Comparison of ENCODE assay signal across 9 cellular contexts in genomic region chr20:8094415-8094818, GRCh38. TPM values are rescaled to one million over a fixed set of nuclear protein-coding genes. Genes with fewer than 3 reads are reported as not detected.
DNase-seq lines count a peak whose midpoint lies in the region; ATAC-seq and TF ChIP-seq lines count a peak whose summit lies in the region.
"Had no signal": no experiment of that assay in that cellular context is flagged by ENCODE, and none has a peak within 500 bp of the region (broad histone marks: within the 10 kb centered on the region; RNA-seq: fewer than 3 reads in every experiment).

No MANE protein-coding gene starts in this region.

- DNase-seq in HFF-Myc (ENCODE audit: extremely low read depth, low read depth) (peak; percentile 25), amniotic epithelial cell (ENCODE audit: low read depth) (peak; percentile 58), hepatocyte (ENCODE audit: low spot score) (peak; percentile 72), gastrocnemius medialis (peak; percentile 37 to 50), SK-N-DZ (ENCODE audit: low spot score) (no peak), H9 (no peak)
- no peak for DNase-seq in stimulated activated CD4-positive, alpha-beta T cell treated with anti-CD3 and anti-CD28 coated beads, Interleukin-12 subunit alpha, Interleukin-12 subunit beta, amount 100 ng/mL, for 4 hours

- H4K20me1 ChIP-seq in hepatocyte (ENCODE audit: insufficient read depth, poor library complexity, severe bottlenecking): no peaks in the 10 kb centered on the region
- no peaks in the 10 kb centered on the region for H4K20me1 ChIP-seq in H9 (ENCODE audit: control insufficient read depth, insufficient read depth, insufficient read length)

- no peak for TF ChIP-seq POLR2A in gastrocnemius medialis (IDR thresholded peaks at IDR 0.05)

- no peak overlapping the region for H2BK12ac ChIP-seq in H9 (ENCODE audit: insufficient read length, low read depth, low read length)

- H3K4me2 ChIP-seq in hepatocyte: peak overlapping the region; percentile 42
- no peak overlapping the region for H3K4me2 ChIP-seq in H9 (ENCODE audit: insufficient read depth, insufficient read length, low read length)

- peaks cover 0 to 3% of the 10 kb centered on the region in 2 experiments; a peak in 1 of 4 replicates for H3K4me1 Mint-ChIP-seq in H9

- no peaks in the 10 kb centered on the region for H3K23me2 ChIP-seq in H9 (ENCODE audit: insufficient read length, low read depth, low read length, poor library complexity, severe bottlenecking)

- H3K27ac Mint-ChIP-seq in H9: no peak overlapping the region

- no peak overlapping the region for H2BK120ac ChIP-seq in H9 (ENCODE audit: low read depth, low read length, poor library complexity, severe bottlenecking)

- H3K36me3 Mint-ChIP-seq in H9 (ENCODE audit: insufficient read depth in 1 of 3, low read depth in 3 of 3): no peaks in the 10 kb centered on the region

- H3K36me3 ChIP-seq in hepatocyte (replicated peaks; ENCODE audit: insufficient read depth, low read depth) (no peaks in the 10 kb centered on the region), gastrocnemius medialis (no peaks in the 10 kb centered on the region)
- H3K36me3 ChIP-seq: vagina had no signal

- peaks cover 2% of the 10 kb centered on the region; the same call in 1 of the 2 replicates for H3K27me3 Mint-ChIP-seq in H9 (ENCODE audit: low read depth)

- H3K9me2 ChIP-seq in hepatocyte (replicated peaks; ENCODE audit: insufficient read depth): no peaks in the 10 kb centered on the region

- H3K9me3 Mint-ChIP-seq in H9: no peaks in the 10 kb centered on the region

- in situ Hi-C loops in gastrocnemius medialis (cut with MboI; ENCODE audit: low sequenced_read_pairs in 4 of 4): no loop called here

- H2BK15ac ChIP-seq in H9 (ENCODE audit: low read depth, low read length): no peak overlapping the region

- H2BK20ac ChIP-seq in H9 (ENCODE audit: low read depth, low read length, poor library complexity, severe bottlenecking): no peak overlapping the region

- intact Hi-C loops in gastrocnemius medialis (cut with DNase I; ENCODE audit: low total_unique reads): no loop called here

- WGBS in hepatocyte (ENCODE audit: low lambda C conversion rate, missing lambda C conversion rate): 27% methylated on average over 1 of the region's 1 CpG
- WGBS in H9 (ENCODE audit: extremely low coverage, insufficient read length, low lambda C conversion rate): no CpG with 5 or more reads among the region's 1 CpG

- H3K79me2 ChIP-seq in hepatocyte (no peaks in the 10 kb centered on the region), H9 (ENCODE audit: insufficient read depth, low read length) (no peaks in the 10 kb centered on the region)

- no peak overlapping the region for H4K5ac ChIP-seq in H9 (ENCODE audit: insufficient read length, low read depth, low read length)

- H3K4me1 ChIP-seq in hepatocyte (ENCODE audit: insufficient read depth) (peaks cover 17% of the 10 kb centered on the region), gastrocnemius medialis (no peaks in the 10 kb centered on the region), H9 (ENCODE audit: insufficient read depth, low read length) (no peaks in the 10 kb centered on the region; the same call in 1 of the 2 replicates)

- H3K4me3 Mint-ChIP-seq in H9: no peak overlapping the region

- H3K56ac ChIP-seq in H9 (ENCODE audit: insufficient read length, low read depth, low read length): no peak overlapping the region

- no peak overlapping the region for H2BK5ac ChIP-seq in H9 (ENCODE audit: insufficient read length, low read length)

- no peak overlapping the region for H4K8ac ChIP-seq in H9 (replicated peaks; ENCODE audit: insufficient read length, low read depth, low read length)

- no peaks in the 10 kb centered on the region for H3K79me1 ChIP-seq in H9 (ENCODE audit: insufficient read depth, low read depth, low read length, poor library complexity, severe bottlenecking)

- H3K14ac ChIP-seq in H9 (ENCODE audit: insufficient read depth, low read length): no peak overlapping the region

- no peak overlapping the region for H3K23ac ChIP-seq in H9 (ENCODE audit: insufficient read length, low read depth, low read length)

- no peak overlapping the region for H4K91ac ChIP-seq in H9 (ENCODE audit: insufficient read length, low read depth, low read length)

- H2AFZ ChIP-seq in hepatocyte (no peak overlapping the region), H9 (ENCODE audit: low read length) (no peak overlapping the region)

- H3K4ac ChIP-seq in H9 (ENCODE audit: low read depth, low read length): no peak overlapping the region

- H3K18ac ChIP-seq in H9 (ENCODE audit: insufficient read length, low read depth, low read length): no peak overlapping the region

- H3K9me3 ChIP-seq in hepatocyte (ENCODE audit: low read depth) (no peaks in the 10 kb centered on the region), gastrocnemius medialis (no peaks in the 10 kb centered on the region), H9 (ENCODE audit: control insufficient read depth, low read depth, low read length) (no peaks in the 10 kb centered on the region)
- H3K9me3 ChIP-seq: vagina had no signal

- no peaks in the 10 kb centered on the region for H3K27me3 ChIP-seq in hepatocyte
- no peaks in the 10 kb centered on the region for H3K27me3 ChIP-seq in gastrocnemius medialis
- no peaks in the 10 kb centered on the region for H3K27me3 ChIP-seq in H9 (ENCODE audit: insufficient read depth, low read length)
- H3K27me3 ChIP-seq: vagina had no signal

- no peak overlapping the region for H3T11ph ChIP-seq in H9 (ENCODE audit: low read length)

- ATAC-seq in gastrocnemius medialis: peak; percentile 62 to 72
- no peak for ATAC-seq in HG02885 (IDR thresholded peaks at IDR 0.05; ENCODE audit: poor library complexity, unreplicated experiment)

- H3K27ac ChIP-seq in hepatocyte (peak overlapping the region; percentile 58), gastrocnemius medialis (no peak overlapping the region), H9 (ENCODE audit: insufficient read length, low read depth, low read length) (no peak overlapping the region)
- H3K27ac ChIP-seq: vagina had no signal

- H3K4me3 ChIP-seq in HFF-Myc (replicated peaks; ENCODE audit: low read depth, low read length): no peak overlapping the region
- no peak overlapping the region for H3K4me3 ChIP-seq in hepatocyte
- no peak overlapping the region for H3K4me3 ChIP-seq in gastrocnemius medialis
- H3K4me3 ChIP-seq: vagina had no signal

- no peak overlapping the region for H3K9ac ChIP-seq in H9 (ENCODE audit: extremely low read depth, insufficient read length, low read length)

- no peak overlapping the region for H2AK5ac ChIP-seq in H9 (ENCODE audit: insufficient read length, low read length)

- no peak for TF ChIP-seq CTCF in HFF-Myc (IDR thresholded peaks at IDR 0.05; ENCODE audit: low read depth, low read length, missing control alignments)
- no peak for TF ChIP-seq CTCF in hepatocyte (IDR thresholded peaks at IDR 0.05; ENCODE audit: poor library complexity)
- no peak for TF ChIP-seq CTCF in gastrocnemius medialis (IDR thresholded peaks at IDR 0.05 in 4 of 5, conservative IDR thresholded peaks at IDR 0.05 in 1 of 5)
- no peak for TF ChIP-seq CTCF in H9 (conservative IDR thresholded peaks at IDR 0.05)

RNA-seq across cellular contexts. Expression of gene PLCB1, which starts 37.6 kb away (rescaled TPM):
- total RNA-seq in hepatocyte (12.4 and 20.5 TPM in 2 replicates), gastrocnemius medialis (10 to 100 TPM in 1 of 4 donors, 1 to 10 TPM in 3; 4.1 to 10.0 (median 7.6) TPM), H9 (2021) (11.1 and 11.5 TPM in 2 replicates)
- 6.7 and 7.2 TPM in 2 replicates for polyA plus RNA-seq in hepatocyte
- 23.8 and 25.3 TPM in 2 replicates for polyA plus RNA-seq in SK-N-DZ (2014; cell fraction: cytosol; rRNA removed)
- 17.6 and 24.9 TPM in 2 replicates for polyA plus RNA-seq in SK-N-DZ (2014; cell fraction: nucleus; rRNA removed)

Comparison
In these comparisons a context has a peak if more than half of its experiments do, and no peak if none do; other contexts are left out.
1. DNase-seq: peak in HFF-Myc (single experiment), amniotic epithelial cell (single experiment), hepatocyte (single experiment) and gastrocnemius medialis (2 of 2); none in SK-N-DZ (single experiment), stimulated activated CD4-positive, alpha-beta T cell treated with anti-CD3 and anti-CD28 coated beads, Interleukin-12 subunit alpha, Interleukin-12 subunit beta, amount 100 ng/mL, for 4 hours (single experiment) and H9 (single experiment).